In genomic region chr19:49816616-49817015, GRCh38 we compare ENCODE assay signal across 8 cellular contexts. TPM values are rescaled to one million over a fixed set of nuclear protein-coding genes. Genes with fewer than 3 reads are reported as not detected.
A peak's percentile ranks its signal among the peaks of the same experiment; 100 is the strongest.
DNase-seq lines count a peak whose midpoint lies in the region; ATAC-seq, FAIRE-seq and TF ChIP-seq lines count a peak whose summit lies in the region.

No MANE protein-coding gene starts in this region.

- H3K27me3 Mint-ChIP-seq in T-helper 17 cell, result no peaks in the 10 kb centered on the region

- peak overlapping the region; percentile 100 for H3K27ac Mint-ChIP-seq in T-helper 17 cell

- DNase-seq in GM23248 (no peak), T-helper 17 cell (no peak), left ventricle myocardium inferior (no peak), sigmoid colon (no peak), NAMALWA (ENCODE audit: low spot score) (no peak), H54 (ENCODE audit: insufficient read length, low spot score) (no peak)
- DNase-seq in activated CD4-positive, alpha-beta T cell treated with anti-CD3 and anti-CD28 coated beads for 48 hours, result no peak

- no peaks in the 10 kb centered on the region for H3F3A ChIP-seq in GM23248 (ENCODE audit: insufficient read depth)

- H3K36me3 Mint-ChIP-seq in T-helper 17 cell (ENCODE audit: low read depth), result no peaks in the 10 kb centered on the region

- TF ChIP-seq POLR2A in sigmoid colon (IDR thresholded peaks at IDR 0.05) (no peak), H54 (IDR thresholded peaks at IDR 0.05; ENCODE audit: low read depth, low read length) (no peak)

- peaks cover 35% of the 10 kb centered on the region for H3K79me2 ChIP-seq in GM23248 (ENCODE audit: insufficient read depth)

- ATAC-seq in T-helper 17 cell (no peak), GM21717 (IDR thresholded peaks at IDR 0.05; ENCODE audit: unreplicated experiment) (no peak)

- in situ Hi-C loops in GM23248 (cut with MboI), result no loop called here

- H3K9me3 ChIP-seq in GM23248 (ENCODE audit: low read depth) (no peaks in the 10 kb centered on the region), T-helper 17 cell (ENCODE audit: control insufficient read depth, low read length, poor library complexity, severe bottlenecking) (no peaks in the 10 kb centered on the region), left ventricle myocardium inferior (replicated peaks) (no peaks in the 10 kb centered on the region), sigmoid colon (no peaks in the 10 kb centered on the region)

- H3K9ac ChIP-seq in GM23248, result peak overlapping the region; percentile 95

- H3K4me3 Mint-ChIP-seq in T-helper 17 cell, result no peak overlapping the region

- no peaks in the 10 kb centered on the region for H4K20me1 ChIP-seq in GM23248 (ENCODE audit: insufficient read depth)

- H3K27me3 ChIP-seq in GM23248 (replicated peaks; ENCODE audit: insufficient read depth), result no peaks in the 10 kb centered on the region
- H3K27me3 ChIP-seq in left ventricle myocardium inferior (ENCODE audit: low read depth), result no peaks in the 10 kb centered on the region
- no peaks in the 10 kb centered on the region for H3K27me3 ChIP-seq in sigmoid colon

- peaks cover 34% of the 10 kb centered on the region for H3K4me1 Mint-ChIP-seq in T-helper 17 cell

- no peak for TF ChIP-seq CTCF in left ventricle myocardium inferior (IDR thresholded peaks at IDR 0.05; ENCODE audit: borderline replicate concordance)
- TF ChIP-seq CTCF in sigmoid colon (IDR thresholded peaks at IDR 0.05), result no peak

- WGBS in GM23248 (ENCODE audit: low coverage in 1 of 2, low lambda C conversion rate in 2 of 2, missing lambda C conversion rate in 2 of 2), 2 experiments, result 61 to 66% methylated on average over 16 of the region's 16 CpGs
- WGBS in sigmoid colon, 2 donors, result 75 to 82% methylated on average over 16 of the region's 16 CpGs

- no peak for TF ChIP-seq EP300 in sigmoid colon (IDR thresholded peaks at IDR 0.05)

- H3K4me2 ChIP-seq in GM23248 (ENCODE audit: unreplicated experiment), result peak overlapping the region; percentile 80

- H3K9me2 ChIP-seq in GM23248 (ENCODE audit: insufficient read depth), result no peaks in the 10 kb centered on the region

- intact Hi-C loops in left ventricle myocardium inferior (cut with micrococcal nuclease), result loop anchor here (5.0 kb wide), 1 partner anchor 51 kb away; the partner anchor contains the start of gene PNKP
- intact Hi-C loops in sigmoid colon (cut with DNase I), result loop anchor here (1.0 to 5.0 kb wide), 2 partner anchors 60 to 1184 kb away; no protein-coding TSS in a partner anchor

- peak overlapping the region; percentile 96 for H3K27ac ChIP-seq in GM23248
- peak overlapping the region; percentile 92 for H3K27ac ChIP-seq in left ventricle myocardium inferior (replicated peaks)
- H3K27ac ChIP-seq in sigmoid colon, result peak overlapping the region; percentile 96 to 98 (median 96)

- FAIRE-seq in H54 (lab: Jason Lieb, UNC), result no peak

- peaks cover 19% of the 10 kb centered on the region for H3K4me1 ChIP-seq in GM23248 (ENCODE audit: insufficient read depth)
- H3K4me1 ChIP-seq in left ventricle myocardium inferior, result peaks cover 63% of the 10 kb centered on the region
- H3K4me1 ChIP-seq in sigmoid colon, result peaks cover 0 to 43% (median 37%) of the 10 kb centered on the region in 4 donors

- H2AFZ ChIP-seq in GM23248, result peak overlapping the region; percentile 75

- peak overlapping the region; percentile 89 for H3K4me3 ChIP-seq in GM23248
- H3K4me3 ChIP-seq in left ventricle myocardium inferior, result peak overlapping the region; percentile 86
- peak overlapping the region in 2 of 4 donors; percentile 77 to 80 for H3K4me3 ChIP-seq in sigmoid colon

- no peaks in the 10 kb centered on the region for H3K36me3 ChIP-seq in GM23248 (ENCODE audit: low read depth)
- H3K36me3 ChIP-seq in left ventricle myocardium inferior, result no peaks in the 10 kb centered on the region
- H3K36me3 ChIP-seq in sigmoid colon, result peaks cover 0 to 11% (median 0%) of the 10 kb centered on the region in 4 donors

RNA-seq across cellular contexts. Expression of gene MED25, which starts 1.5 kb away (rescaled TPM):
- total RNA-seq in GM23248 (2014; rRNA removed; shearing (Covaris generic)), result 21.8 and 24.2 TPM in 2 replicates
- polyA plus RNA-seq in GM23248 (2016; fragmentation: Nextera tagmentation; extraction: Ambion mirVana), result 17.4 and 21.9 TPM in 2 replicates
- total RNA-seq in T-helper 17 cell, result 100 to 1,000 TPM in 1 of 2 donors, 10 to 100 TPM in 1; 94.8 to 108 TPM
- 65.8 TPM for total RNA-seq in left ventricle myocardium inferior
- total RNA-seq in sigmoid colon, result 10 to 100 TPM; 17.8 to 45.4 (median 22.4) TPM
- polyA plus RNA-seq in sigmoid colon, result 10 to 100 TPM; 18.0 to 43.5 (median 30.1) TPM

RNA-seq across cellular contexts. Expression of gene FUZ, which starts 3.5 kb away (rescaled TPM):
- 17.7 and 21.1 TPM in 2 replicates for total RNA-seq in GM23248 (2014; rRNA removed; shearing (Covaris generic))
- polyA plus RNA-seq in GM23248 (2016; fragmentation: Nextera tagmentation; extraction: Ambion mirVana) (11.7 and 15.1 TPM in 2 replicates), sigmoid colon (10 to 100 TPM in 2 of 3 donors, 1 to 10 TPM in 1; 7.4 to 17.4 (median 16.3) TPM)
- total RNA-seq in T-helper 17 cell (10 to 100 TPM; 29.4 to 30.7 TPM), left ventricle myocardium inferior (18.3 TPM), sigmoid colon (10 to 100 TPM; 21.0 to 32.9 (median 23.1) TPM)

RNA-seq across cellular contexts. Expression of gene PTOV1, which starts 34.3 kb away (rescaled TPM):
- 53.1 and 88.0 TPM in 2 replicates for total RNA-seq in GM23248 (2014; rRNA removed; shearing (Covaris generic))
- polyA plus RNA-seq in GM23248 (2016; fragmentation: Nextera tagmentation; extraction: Ambion mirVana) (88.9 and 91.7 TPM in 2 replicates), sigmoid colon (10 to 100 TPM; 54.8 to 79.7 (median 62.5) TPM)
- total RNA-seq in T-helper 17 cell (100 to 1,000 TPM; 125 to 162 TPM), left ventricle myocardium inferior (104 TPM), sigmoid colon (100 to 1,000 TPM in 1 of 4 donors, 10 to 100 TPM in 3; 52.2 to 105 (median 68.1) TPM)

RNA-seq across cellular contexts. Expression of gene AP2A1, which starts 49.8 kb away (rescaled TPM):
- 118 and 124 TPM in 2 replicates for total RNA-seq in GM23248 (2014; rRNA removed; shearing (Covaris generic))
- polyA plus RNA-seq in GM23248 (2016; fragmentation: Nextera tagmentation; extraction: Ambion mirVana) (64.2 and 64.9 TPM in 2 replicates), sigmoid colon (10 to 100 TPM; 33.0 to 77.4 (median 40.9) TPM)
- total RNA-seq in T-helper 17 cell (10 to 100 TPM; 43.3 to 51.5 TPM), left ventricle myocardium inferior (65.5 TPM), sigmoid colon (10 to 100 TPM; 48.5 to 81.1 (median 52.0) TPM)

RNA-seq across cellular contexts. Expression of gene PNKP, which starts 50.8 kb away (rescaled TPM):
- 31.5 and 35.9 TPM in 2 replicates for total RNA-seq in GM23248 (2014; rRNA removed; shearing (Covaris generic))
- polyA plus RNA-seq in GM23248 (2016; fragmentation: Nextera tagmentation; extraction: Ambion mirVana) (32.7 and 42.2 TPM in 2 replicates), sigmoid colon (10 to 100 TPM; 27.0 to 88.8 (median 34.0) TPM)
- total RNA-seq in T-helper 17 cell (100 to 1,000 TPM; 170 to 196 TPM), left ventricle myocardium inferior (45.1 TPM), sigmoid colon (10 to 100 TPM; 28.2 to 44.0 (median 33.9) TPM)
